Comparison of ENCODE assay signal across 27 cellular contexts in genomic region chr1:200053091-200053490, GRCh38.
"Had no signal": no experiment of that assay in that cellular context is flagged by ENCODE, and none has a peak within 500 bp of the region (broad histone marks: within the 10 kb centered on the region; RNA-seq: fewer than 3 reads in every experiment).

No MANE protein-coding gene starts in this region.

- ATAC-seq: activated CD8-positive, alpha-beta memory T cell treated with anti-CD3 and anti-CD28 coated beads, Interleukin-2, amount 10 ng/mL, durations not matched to agents 7 days and 5 days; activated CD8-positive, alpha-beta T cell treated with anti-CD3 and anti-CD28 coated beads, Interleukin-2, amount 10 ng/mL, durations not matched to agents 7 days and 5 days; activated naive CD8-positive, alpha-beta T cell treated with anti-CD3 and anti-CD28 coated beads, Interleukin-2, amount 50 U/mL, for 24 hours had no signal

- H3K9me3 ChIP-seq: adrenal gland had no signal

- H3K36me3 ChIP-seq: adrenal gland, cardiac muscle cell had no signal

- H3K4me1 ChIP-seq: adrenal gland had no signal

- DNase-seq: activated B cell treated with CpG ODN at 0.5 μM for 24 hours; activated CD4-positive, alpha-beta memory T cell treated with anti-CD3 and anti-CD28 coated beads for 36 hours; activated CD4-positive, alpha-beta T cell treated with anti-CD3 and anti-CD28 coated beads for 4 hours; activated CD4-positive, alpha-beta T cell treated with anti-CD3 and anti-CD28 coated beads, Interleukin-2, amount 50 U/mL, for 1 hour; activated CD4-positive, alpha-beta T cell treated with anti-CD3 and anti-CD28 coated beads, Interleukin-2, amount 50 U/mL, for 4 hours; activated CD4-positive, CD25-positive, alpha-beta regulatory T cell treated with anti-CD3 and anti-CD28 coated beads, Interleukin-2, amount 50 U/mL, for 72 hours; activated CD8-positive, alpha-beta memory T cell treated with anti-CD3 and anti-CD28 coated beads for 24 hours; activated CD8-positive, alpha-beta memory T cell treated with anti-CD3 and anti-CD28 coated beads, Interleukin-2, amount 10 ng/mL, durations not matched to agents 7 days and 5 days; activated CD8-positive, alpha-beta memory T cell treated with anti-CD3 and anti-CD28 coated beads, Interleukin-2, amount 50 U/mL, for 48 hours; activated CD8-positive, alpha-beta T cell treated with anti-CD3 and anti-CD28 coated beads, Interleukin-2, amount 10 ng/mL, durations not matched to agents 7 days and 5 days; activated effector memory CD4-positive, alpha-beta T cell treated with Interleukin-2 at 50 U/mL for 16 hours; activated gamma-delta T cell; activated naive CD4-positive, alpha-beta T cell treated with anti-CD3 and anti-CD28 coated beads, Interleukin-2, amount 10 ng/mL, durations not matched to agents 7 days and 5 days; activated naive CD4-positive, alpha-beta T cell treated with Interleukin-2 at 50 U/mL for 16 hours; activated naive CD8-positive, alpha-beta T cell treated with anti-CD3 and anti-CD28 coated beads, Interleukin-2, amount 10 ng/mL, durations not matched to agents 7 days and 5 days; activated naive CD8-positive, alpha-beta T cell treated with anti-CD3 and anti-CD28 coated beads, Interleukin-2, amount 50 U/mL, for 24 hours; activated T-cell treated with anti-CD3 and anti-CD28 coated beads, Interleukin-2, amount 50 U/mL, for 24 hours; activated T-cell treated with anti-CD3 and anti-CD28 coated beads, Interleukin-2, amount 50 U/mL, for 48 hours; adrenal gland; amniotic stem cell; aorta; caudate nucleus; cerebellar nuclear complex; T-helper 1 cell; T-helper 2 cell; T-helper 9 cell had no signal

- H3K4me3 ChIP-seq: adrenal gland, cardiac muscle cell had no signal
